Comparison of ENCODE assay signal across 8 cellular contexts in the genomic region with DNA sequence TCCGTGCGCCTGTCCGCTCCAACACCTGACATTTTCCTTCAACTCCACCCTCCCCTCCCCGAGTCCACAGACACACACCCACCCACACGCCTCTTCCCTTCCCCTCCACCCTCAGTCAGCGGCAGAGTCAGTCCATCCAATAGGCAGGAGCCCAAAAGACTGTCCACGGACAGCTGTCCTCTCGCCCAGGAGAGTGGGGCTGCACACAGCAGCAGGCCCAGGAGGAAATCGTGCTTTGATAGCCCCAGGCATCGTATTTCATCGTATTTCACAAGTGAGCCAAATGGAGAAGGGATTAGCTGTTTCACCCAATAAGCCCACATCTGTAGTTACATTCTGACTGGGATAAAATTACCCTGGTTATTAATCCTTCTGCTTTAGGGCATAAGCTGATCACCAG.
DNase-seq lines count a peak whose midpoint lies in the region; ATAC-seq and TF ChIP-seq lines count a peak whose summit lies in the region.

No MANE protein-coding gene starts in this region.

- TF ChIP-seq POLR2A in heart left ventricle (IDR thresholded peaks at IDR 0.05) (no peak), stomach (IDR thresholded peaks at IDR 0.05) (no peak)

- H3K9me3 ChIP-seq in SK-N-MC (ENCODE audit: low read depth, low read length) = no peaks in the 10 kb centered on the region
- no peaks in the 10 kb centered on the region for H3K9me3 ChIP-seq in heart left ventricle
- H3K9me3 ChIP-seq in stomach = no peaks in the 10 kb centered on the region

- H3K4me3 ChIP-seq in SK-N-MC (peak overlapping the region; percentile 73), heart left ventricle (peak overlapping the region in 6 of 12 donors; percentile 60 to 79 (median 68)), stomach (peak overlapping the region; percentile 62 to 73 (median 69))

- H3K4me1 ChIP-seq in heart left ventricle (peaks cover 0 to 36% (median 15%) of the 10 kb centered on the region in 12 donors), stomach (peaks cover 12 to 48% (median 25%) of the 10 kb centered on the region in 4 donors)

- no peaks in the 10 kb centered on the region for H3K36me3 ChIP-seq in SK-N-MC (ENCODE audit: insufficient read depth, low read length)
- H3K36me3 ChIP-seq in heart left ventricle = no peaks in the 10 kb centered on the region
- H3K36me3 ChIP-seq in stomach = no peaks in the 10 kb centered on the region

- peak overlapping the region; percentile 50; the same call in 1 of the 2 replicates for H3K27ac ChIP-seq in SK-N-MC
- peak overlapping the region; percentile 19 to 95 (median 86) for H3K27ac ChIP-seq in heart left ventricle
- peak overlapping the region; percentile 70 to 93 (median 90) for H3K27ac ChIP-seq in stomach

- DNase-seq in NCI-H2081 (lab: John Stamatoyannopoulos, UW) (peak; percentile 11 to 43), NCI-H2081 treated with DMSO at 0.1 percent for 48 hours (lab: John Stamatoyannopoulos, UW) (no peak), SK-N-MC (ENCODE audit: low read depth, low spot score) (no peak), heart left ventricle (peak in 2 of 5 donors; percentile 44 to 68), stomach (no peak), retina (no peak)
- no peak for DNase-seq in activated CD4-positive, CD25-positive, alpha-beta regulatory T cell (lab: John Stamatoyannopoulos, UW)

- TF ChIP-seq EP300 in stomach (IDR thresholded peaks at IDR 0.05) = no peak

- TF ChIP-seq CTCF in heart left ventricle (IDR thresholded peaks at IDR 0.05) (no peak), stomach (IDR thresholded peaks at IDR 0.05) (no peak)

- ATAC-seq in heart left ventricle (peak in 1 of 4 donors; percentile 3), HG03045 (IDR thresholded peaks at IDR 0.05; ENCODE audit: unreplicated experiment) (no peak)

- 54 to 75% (median 69%) methylated on average over 11 of the region's 11 CpGs for WGBS in heart left ventricle, 4 donors
- 57 to 83% (median 76%) methylated on average over 11 of the region's 11 CpGs for WGBS in stomach, 5 donors

- intact Hi-C loops in heart left ventricle (cut with DNase I) = loop anchor here in 9 of 10 donors (5.0 to 10.0 kb wide), 11 partner anchors 91 to 819 kb away; a partner anchor contains a TSS
- intact Hi-C loops in stomach (cut with DNase I; ENCODE audit: low total_unique reads) = no loop called here

- H3K27me3 ChIP-seq in heart left ventricle = no peaks in the 10 kb centered on the region
- no peaks in the 10 kb centered on the region for H3K27me3 ChIP-seq in stomach

- no peak overlapping the region for H3K9ac ChIP-seq in SK-N-MC (ENCODE audit: insufficient read length)

Comparison
In these comparisons a context has a peak if more than half of its experiments do, and no peak if none do; other contexts are left out.
1. DNase-seq: peak in NCI-H2081 (2 of 2); none in NCI-H2081 treated with DMSO at 0.1 percent for 48 hours (single experiment), SK-N-MC (single experiment), stomach (single experiment), retina (single experiment) and activated CD4-positive, CD25-positive, alpha-beta regulatory T cell (0 of 4).
2. Peak in every context shown above with its lines, with median percentiles within 50 percentile points of each other: H3K27ac ChIP-seq.